15 cellular contexts compared by ENCODE assay signal in the genomic region with DNA sequence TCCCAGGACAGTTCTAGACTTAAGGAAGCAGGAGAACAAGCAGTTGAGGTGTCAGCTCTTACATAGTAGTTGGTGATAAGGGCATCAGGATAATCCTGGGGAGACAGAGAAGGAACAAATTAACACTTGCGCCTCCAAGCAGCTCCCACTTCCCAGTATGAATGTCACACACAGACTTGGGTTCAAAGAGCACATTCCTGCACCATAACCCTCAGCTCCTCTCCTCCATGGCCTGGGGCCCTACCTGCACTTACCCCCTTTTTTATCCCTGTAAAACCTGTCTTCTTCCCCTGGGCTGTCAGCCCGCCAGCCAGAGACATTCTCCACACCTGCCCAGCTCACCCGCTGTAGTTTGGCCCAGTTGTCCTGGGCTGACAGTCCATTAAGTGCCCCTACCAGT. TPM values are rescaled to one million over a fixed set of nuclear protein-coding genes. Genes with fewer than 3 reads are reported as not detected.
DNase-seq lines count a peak whose midpoint lies in the region; ATAC-seq, FAIRE-seq and TF ChIP-seq lines count a peak whose summit lies in the region.
"Had no signal": no experiment of that assay in that cellular context is flagged by ENCODE, and none has a peak within 500 bp of the region (broad histone marks: within the 10 kb centered on the region; RNA-seq: fewer than 3 reads in every experiment).

No MANE protein-coding gene starts in this region.

- H3K27me3 Mint-ChIP-seq in central memory CD8-positive, alpha-beta T cell = peaks cover 2% of the 10 kb centered on the region

- H3K4me1 Mint-ChIP-seq in central memory CD8-positive, alpha-beta T cell = peaks cover 8% of the 10 kb centered on the region

- H3K27ac Mint-ChIP-seq in central memory CD8-positive, alpha-beta T cell (ENCODE audit: low read depth) = peak overlapping the region; percentile 72
- H3K27ac Mint-ChIP-seq: CD4-positive, alpha-beta memory T cell; H9 had no signal

- H3K4me3 ChIP-seq in lower lobe of right lung = no peak overlapping the region
- no peak overlapping the region for H3K4me3 ChIP-seq in gastrocnemius medialis

- intact Hi-C loops in lower lobe of right lung (cut with DNase I) (no loop called here), gastrocnemius medialis (cut with DNase I; ENCODE audit: low total_unique reads) (no loop called here)

- no peak for ATAC-seq in central memory CD8-positive, alpha-beta T cell (replicated peaks; ENCODE audit: extremely low read depth, poor library complexity, severe bottlenecking)
- ATAC-seq in lower lobe of right lung (no peak), gastrocnemius medialis (no peak)

- H3K9me3 ChIP-seq in lower lobe of right lung (no peaks in the 10 kb centered on the region), gastrocnemius medialis (no peaks in the 10 kb centered on the region)

- FAIRE-seq in HTR-8/SVneo (lab: Jason Lieb, UNC) (peak; percentile 48), urothelium cell line (lab: Jason Lieb, UNC) (no peak)
- FAIRE-seq: A204.1, H1 had no signal

- H3K36me3 ChIP-seq in lower lobe of right lung = peaks cover 33% of the 10 kb centered on the region
- peaks cover 0 to 3% of the 10 kb centered on the region in 2 donors for H3K36me3 ChIP-seq in gastrocnemius medialis

- DNase-seq in HTR-8/SVneo (ENCODE audit: insufficient read length, low spot score) = no peak
- DNase-seq in central memory CD8-positive, alpha-beta T cell (ENCODE audit: low spot score in 2 of 2) = no peak
- peak; percentile 3 for DNase-seq in lower lobe of right lung
- no peak for DNase-seq in gastrocnemius medialis
- DNase-seq in CD1c-positive myeloid dendritic cell (ENCODE audit: extremely low spot score) = no peak
- DNase-seq in urothelium cell line (ENCODE audit: low spot score) = no peak
- no peak for DNase-seq in D341Med (ENCODE audit: low spot score)
- DNase-seq: ACHN; CD4-positive, alpha-beta memory T cell; DMS79 treated with DMSO at 0.1 percent for 48 hours; GF-D8; H9 had no signal

- H3K27ac ChIP-seq in lower lobe of right lung (no peak overlapping the region), gastrocnemius medialis (peak overlapping the region; percentile 39 to 97 (median 48))
- H3K27ac ChIP-seq: C4-2B had no signal

- peaks cover 7% of the 10 kb centered on the region for H3K36me3 Mint-ChIP-seq in central memory CD8-positive, alpha-beta T cell (ENCODE audit: insufficient read depth)

- in situ Hi-C loops in gastrocnemius medialis (cut with MboI; ENCODE audit: low sequenced_read_pairs in 4 of 4) = no loop called here

- H3K4me1 ChIP-seq in lower lobe of right lung (peaks cover 8% of the 10 kb centered on the region), gastrocnemius medialis (peaks cover 15 to 25% of the 10 kb centered on the region in 2 donors)

- H3K4me3 Mint-ChIP-seq in central memory CD8-positive, alpha-beta T cell = no peak overlapping the region
- H3K4me3 Mint-ChIP-seq: CD4-positive, alpha-beta memory T cell; H9 had no signal

- no peaks in the 10 kb centered on the region for H3K9me3 Mint-ChIP-seq in central memory CD8-positive, alpha-beta T cell
- H3K9me3 Mint-ChIP-seq: CD4-positive, alpha-beta memory T cell; H9 had no signal

- TF ChIP-seq CTCF in lower lobe of right lung (IDR thresholded peaks at IDR 0.05) (no peak), gastrocnemius medialis (IDR thresholded peaks at IDR 0.05 in 4 of 5, conservative IDR thresholded peaks at IDR 0.05 in 1 of 5) (no peak)

- H3K27me3 ChIP-seq in lower lobe of right lung (ENCODE audit: low read depth) (peaks cover 19% of the 10 kb centered on the region), gastrocnemius medialis (peaks cover 0 to under 1% (median 0%) of the 10 kb centered on the region in 3 donors)

- TF ChIP-seq POLR2A in gastrocnemius medialis (IDR thresholded peaks at IDR 0.05) = no peak

RNA-seq across cellular contexts. Expression of gene UCN, which starts 3.9 kb away (rescaled TPM):
- total RNA-seq in lower lobe of right lung = 4.0 TPM
- total RNA-seq in gastrocnemius medialis = not detected
- total RNA-seq: H1 had no signal

RNA-seq across cellular contexts. Expression of gene MPV17, which starts 10.7 kb away (rescaled TPM):
- total RNA-seq in lower lobe of right lung (79.2 TPM), gastrocnemius medialis (10 to 100 TPM in 3 of 4 donors, 1 to 10 TPM in 1; 9.9 to 16.0 (median 11.5) TPM)

RNA-seq across cellular contexts. Expression of gene TRIM54, which starts 29.9 kb away (rescaled TPM):
- total RNA-seq in lower lobe of right lung (not detected), gastrocnemius medialis (100 to 1,000 TPM; 219 to 554 (median 427) TPM)

RNA-seq across cellular contexts. Expression of gene DNAJC5G, which starts 36.9 kb away (rescaled TPM):
- total RNA-seq in lower lobe of right lung (not detected), gastrocnemius medialis (not detected)
- total RNA-seq: CD4-positive, alpha-beta memory T cell had no signal

RNA-seq across cellular contexts. Expression of gene GTF3C2, which starts 44.4 kb away (rescaled TPM):
- total RNA-seq in lower lobe of right lung (56.4 TPM), gastrocnemius medialis (10 to 100 TPM; 25.3 to 45.6 (median 40.5) TPM)

Comparison
In these comparisons a context has a peak if more than half of its experiments do, and no peak if none do; other contexts are left out.
1. RNA of gene TRIM54, which starts 29.9 kb away (total RNA-seq): 219 to 554 TPM in gastrocnemius medialis; not detected in lower lobe of right lung (single experiment); every median in the first group is over 100 times any median in the second.